In the genomic region with DNA sequence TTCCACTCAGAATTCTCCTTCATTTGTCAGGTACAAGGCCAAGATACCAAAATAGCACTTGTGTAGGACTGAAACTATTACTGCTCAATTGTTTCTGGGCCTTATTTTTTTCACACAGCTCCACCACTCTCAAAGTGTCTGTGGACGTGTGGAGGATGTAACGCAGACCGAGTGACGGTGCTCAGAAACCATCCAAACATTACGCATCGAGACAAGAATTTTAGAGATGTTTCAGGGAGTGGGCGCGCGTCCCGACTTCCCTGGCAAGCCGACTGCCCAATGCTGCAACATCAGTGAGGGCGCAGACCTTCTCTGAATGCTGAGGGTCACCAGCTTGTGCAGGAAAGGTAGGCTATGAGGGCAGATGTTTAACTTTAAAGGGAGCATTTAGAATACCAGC, we compare ENCODE assay signal across 23 cellular contexts.
"Had no signal": no experiment of that assay in that cellular context is flagged by ENCODE, and none has a peak within 500 bp of the region (broad histone marks: within the 10 kb centered on the region; RNA-seq: fewer than 3 reads in every experiment).

No MANE protein-coding gene starts in this region.

- H3K4me3 ChIP-seq: colonic mucosa, dorsolateral prefrontal cortex, spleen, testis, upper lobe of left lung had no signal

- H3K4me1 ChIP-seq: testis had no signal

- H3K9me3 ChIP-seq: colonic mucosa, testis, upper lobe of left lung had no signal

- H3K27ac ChIP-seq: colonic mucosa, dorsolateral prefrontal cortex, testis, upper lobe of left lung had no signal

- ATAC-seq: activated T-cell treated with anti-CD3 and anti-CD28 coated beads, Interleukin-2, amount 50 U/mL, for 4 hours; effector memory CD8-positive, alpha-beta T cell; esophagus mucosa; WTC11 had no signal

- DNase-seq: activated CD8-positive, alpha-beta memory T cell treated with anti-CD3 and anti-CD28 coated beads for 24 hours; activated CD8-positive, alpha-beta memory T cell treated with anti-CD3 and anti-CD28 coated beads, Interleukin-2, amount 50 U/mL, for 4 hours; activated naive CD4-positive, alpha-beta T cell; activated naive CD8-positive, alpha-beta T cell treated with anti-CD3 and anti-CD28 coated beads for 36 hours; activated T-cell treated with anti-CD3 and anti-CD28 coated beads, Interleukin-2, amount 50 U/mL, for 4 hours; colonic mucosa; dorsolateral prefrontal cortex; effector memory CD8-positive, alpha-beta T cell; foreskin fibroblast; hippocampal formation; kidney glomerular epithelial cell; occipital lobe; posterior cingulate gyrus; spleen; stimulated activated CD4-positive, alpha-beta T cell treated with anti-CD3 and anti-CD28 coated beads, Interleukin-4, amount 100 ng/mL, for 1 hour; stimulated activated naive CD4-positive, alpha-beta T cell; T-helper 9 cell; testis had no signal

- FAIRE-seq: astrocyte, endothelial cell of umbilical vein had no signal

- H3K27me3 ChIP-seq: colonic mucosa, spleen, testis, upper lobe of left lung had no signal
